Comparison of ENCODE assay signal across 1 cellular context in the genomic region with DNA sequence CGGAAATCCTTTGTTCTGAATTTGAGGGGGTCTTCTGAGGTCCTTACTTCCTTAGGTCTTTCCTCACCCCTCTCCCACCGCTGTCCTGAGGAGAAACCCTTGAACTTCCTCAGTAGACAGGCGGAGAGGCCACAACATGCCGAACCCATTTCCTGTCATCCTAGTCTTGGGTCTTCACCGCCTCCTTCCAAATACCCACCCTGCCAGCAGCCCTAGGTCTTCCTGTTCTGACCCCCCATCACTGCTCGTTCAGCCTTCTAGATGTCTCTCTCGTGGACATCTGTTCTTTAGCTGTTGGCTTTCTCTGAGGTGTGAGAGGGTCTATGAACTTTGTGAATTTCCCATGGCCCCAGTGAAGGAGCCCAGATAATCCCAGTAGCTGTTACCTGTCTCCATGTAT.
TF ChIP-seq lines count a peak whose summit lies in the region.

No MANE protein-coding gene starts in this region.

TF ChIP-seq in liver, 16 proteins besides CTCF, POLR2A, EP300 and RAD21 (continued from another document):
- TF ChIP-seq, protein P1, sequence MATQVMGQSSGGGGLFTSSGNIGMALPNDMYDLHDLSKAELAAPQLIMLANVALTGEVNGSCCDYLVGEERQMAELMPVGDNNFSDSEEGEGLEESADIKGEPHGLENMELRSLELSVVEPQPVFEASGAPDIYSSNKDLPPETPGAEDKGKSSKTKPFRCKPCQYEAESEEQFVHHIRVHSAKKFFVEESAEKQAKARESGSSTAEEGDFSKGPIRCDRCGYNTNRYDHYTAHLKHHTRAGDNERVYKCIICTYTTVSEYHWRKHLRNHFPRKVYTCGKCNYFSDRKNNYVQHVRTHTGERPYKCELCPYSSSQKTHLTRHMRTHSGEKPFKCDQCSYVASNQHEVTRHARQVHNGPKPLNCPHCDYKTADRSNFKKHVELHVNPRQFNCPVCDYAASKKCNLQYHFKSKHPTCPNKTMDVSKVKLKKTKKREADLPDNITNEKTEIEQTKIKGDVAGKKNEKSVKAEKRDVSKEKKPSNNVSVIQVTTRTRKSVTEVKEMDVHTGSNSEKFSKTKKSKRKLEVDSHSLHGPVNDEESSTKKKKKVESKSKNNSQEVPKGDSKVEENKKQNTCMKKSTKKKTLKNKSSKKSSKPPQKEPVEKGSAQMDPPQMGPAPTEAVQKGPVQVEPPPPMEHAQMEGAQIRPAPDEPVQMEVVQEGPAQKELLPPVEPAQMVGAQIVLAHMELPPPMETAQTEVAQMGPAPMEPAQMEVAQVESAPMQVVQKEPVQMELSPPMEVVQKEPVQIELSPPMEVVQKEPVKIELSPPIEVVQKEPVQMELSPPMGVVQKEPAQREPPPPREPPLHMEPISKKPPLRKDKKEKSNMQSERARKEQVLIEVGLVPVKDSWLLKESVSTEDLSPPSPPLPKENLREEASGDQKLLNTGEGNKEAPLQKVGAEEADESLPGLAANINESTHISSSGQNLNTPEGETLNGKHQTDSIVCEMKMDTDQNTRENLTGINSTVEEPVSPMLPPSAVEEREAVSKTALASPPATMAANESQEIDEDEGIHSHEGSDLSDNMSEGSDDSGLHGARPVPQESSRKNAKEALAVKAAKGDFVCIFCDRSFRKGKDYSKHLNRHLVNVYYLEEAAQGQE (IDR thresholded peaks at IDR 0.05), result no peak
- TF ChIP-seq HNF4G (IDR thresholded peaks at IDR 0.05) (no peak), GABPA (IDR thresholded peaks at IDR 0.05 in 1 of 2, conservative IDR thresholded peaks at IDR 0.05 in 1 of 2) (no peak), JUND (IDR thresholded peaks at IDR 0.05) (no peak), FOXA1 (IDR thresholded peaks at IDR 0.05) (no peak)
